Comparison of ENCODE assay signal across 1 cellular context in genomic region chr10:668786-669485, GRCh38.
TF ChIP-seq lines count a peak whose summit lies in the region.

No MANE protein-coding gene starts in this region.

TF ChIP-seq in SK-N-SH, 30 proteins besides CTCF, POLR2A, EP300 and RAD21 (continued from another document):
- no peak for TF ChIP-seq REST (IDR thresholded peaks at IDR 0.05; ENCODE audit: low read depth, low read length)
